1 cellular context compared by ENCODE assay signal in genomic region chr15:101333907-101334789, GRCh38.
TF ChIP-seq lines count a peak whose summit lies in the region.
"Not testable (repeated sequence)": the region's sequence is repeated elsewhere in the genome, so short reads cannot be mapped to it uniquely, and the experiment has no call there.

No MANE protein-coding gene starts in this region.

TF ChIP-seq in K562, 482 proteins besides CTCF, POLR2A, EP300 and RAD21 (continued from another document):
- TF ChIP-seq ZBTB33 (CRISPR knock-in tag; IDR thresholded peaks at IDR 0.05) (peak; percentile 53; the same call in 1 of the 2 replicates), HOXB6 (CRISPR knock-in tag; IDR thresholded peaks at IDR 0.05; ENCODE audit: borderline replicate concordance) (0 out of 2 replicates have a peak, but pooled peaks have one; percentile 76), RBBP5 (IDR thresholded peaks at IDR 0.05; ENCODE audit: borderline replicate concordance, insufficient read depth, low read length, poor library complexity, severe bottlenecking) (peak; percentile 41), LCOR (CRISPR knock-in tag; IDR thresholded peaks at IDR 0.05) (peak; percentile 74; the same call in 1 of the 2 replicates), POLR2H (tag; IDR thresholded peaks at IDR 0.05; ENCODE audit: low read depth) (peak; percentile 28; the same call in 1 of the 2 replicates), TAF7 (tag; IDR thresholded peaks at IDR 0.05) (peak; percentile 36; the same call in 1 of the 2 replicates), KDM5B (IDR thresholded peaks at IDR 0.05; ENCODE audit: insufficient replicate concordance, low read depth, low read length) (peak; percentile 43), POLR2AphosphoS2 (IDR thresholded peaks at IDR 0.05; ENCODE audit: low read length) (peak; percentile 92), NFE2 (IDR thresholded peaks at IDR 0.05; ENCODE audit: low read depth) (peak; percentile 28; the same call in 1 of the 2 replicates), GABPA (tag; conservative IDR thresholded peaks at IDR 0.05; ENCODE audit: low read depth) (peak; percentile 99), TEAD1 (CRISPR knock-in tag; IDR thresholded peaks at IDR 0.05) (peak; percentile 59 to 61; a peak in 2 of 4 replicates), ZNF239 (CRISPR knock-in tag; IDR thresholded peaks at IDR 0.05) (0 out of 2 replicates have a peak, but pooled peaks have one; percentile 41), TCF3 (CRISPR knock-in tag; IDR thresholded peaks at IDR 0.05) (0 out of 2 replicates have a peak, but pooled peaks have one; percentile 10), ELF1 (tag; IDR thresholded peaks at IDR 0.05) (peak; percentile 86), SMAD3 (CRISPR knock-in tag; conservative IDR thresholded peaks at IDR 0.05) (0 out of 2 replicates have a peak, but pooled peaks have one; percentile 59), MAZ (CRISPR knock-in tag; conservative IDR thresholded peaks at IDR 0.05 in 1 of 2, IDR thresholded peaks at IDR 0.05 in 1 of 2) (peak in 1 of 2 experiments; percentile 35; a peak in 2 of 4 replicates), CXXC5 (CRISPR knock-in tag; IDR thresholded peaks at IDR 0.05) (peak; percentile 70), NFRKB (IDR thresholded peaks at IDR 0.05; ENCODE audit: low read depth) (peak; percentile 29; the same call in 1 of the 2 replicates), ZNF584 (CRISPR knock-in tag; IDR thresholded peaks at IDR 0.05; ENCODE audit: low read depth) (peak; percentile 95), ATF1 (tag; IDR thresholded peaks at IDR 0.05) (peak; percentile 63)
- TF ChIP-seq, protein P1, sequence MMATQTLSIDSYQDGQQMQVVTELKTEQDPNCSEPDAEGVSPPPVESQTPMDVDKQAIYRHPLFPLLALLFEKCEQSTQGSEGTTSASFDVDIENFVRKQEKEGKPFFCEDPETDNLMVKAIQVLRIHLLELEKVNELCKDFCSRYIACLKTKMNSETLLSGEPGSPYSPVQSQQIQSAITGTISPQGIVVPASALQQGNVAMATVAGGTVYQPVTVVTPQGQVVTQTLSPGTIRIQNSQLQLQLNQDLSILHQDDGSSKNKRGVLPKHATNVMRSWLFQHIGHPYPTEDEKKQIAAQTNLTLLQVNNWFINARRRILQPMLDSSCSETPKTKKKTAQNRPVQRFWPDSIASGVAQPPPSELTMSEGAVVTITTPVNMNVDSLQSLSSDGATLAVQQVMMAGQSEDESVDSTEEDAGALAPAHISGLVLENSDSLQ (IDR thresholded peaks at IDR 0.05), result peak; percentile 51
- TF ChIP-seq, protein P2, sequence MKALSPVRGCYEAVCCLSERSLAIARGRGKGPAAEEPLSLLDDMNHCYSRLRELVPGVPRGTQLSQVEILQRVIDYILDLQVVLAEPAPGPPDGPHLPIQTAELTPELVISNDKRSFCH (CRISPR knock-in tag; IDR thresholded peaks at IDR 0.05), result not testable (repeated sequence)
- TF ChIP-seq, protein P2 (tag; IDR thresholded peaks at IDR 0.05), result peak; percentile 54; the same call in 1 of the 2 replicates
- TF ChIP-seq ATF1 (CRISPR knock-in tag; IDR thresholded peaks at IDR 0.05), result not testable (repeated sequence)
TF ChIP-seq in K562: peak in this region for 100; not testable (repeated sequence) for 382.
